Comparison of ENCODE assay signal across 1 cellular context in the genomic region with DNA sequence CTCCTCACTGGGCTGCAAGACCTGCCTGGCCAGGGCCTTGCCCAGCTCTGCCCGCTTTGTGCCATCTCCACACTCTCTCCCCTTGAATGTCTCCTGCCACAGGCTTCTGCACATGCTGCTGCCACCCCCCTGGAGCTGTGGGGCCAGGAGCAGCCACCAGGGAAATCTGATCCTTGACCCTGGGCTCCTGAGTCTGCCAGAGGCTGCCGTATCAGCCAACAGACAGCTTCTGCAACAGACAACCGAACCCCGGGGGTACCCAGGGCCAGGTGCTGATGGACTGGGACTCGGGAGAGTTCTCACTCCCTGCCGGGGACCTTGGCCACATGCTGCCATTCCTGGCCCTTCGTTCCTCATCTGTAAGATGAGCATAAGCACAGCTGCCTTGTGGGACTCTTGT.
TF ChIP-seq lines count a peak whose summit lies in the region.

No MANE protein-coding gene starts in this region.

TF ChIP-seq in HepG2, 621 proteins besides CTCF, POLR2A, EP300 and RAD21 (continued from another document):
- TF ChIP-seq ZNF569 (CRISPR knock-in tag; IDR thresholded peaks at IDR 0.05; ENCODE audit: borderline replicate concordance) (no peak), GABPA (IDR thresholded peaks at IDR 0.05; ENCODE audit: low read depth, low read length) (no peak), GABPA (CRISPR knock-in tag; IDR thresholded peaks at IDR 0.05; ENCODE audit: low read depth) (0 out of 2 replicates have a peak, but pooled peaks have one; percentile 35), SIX1 (CRISPR knock-in tag; IDR thresholded peaks at IDR 0.05; ENCODE audit: borderline replicate concordance) (0 out of 2 replicates have a peak, but pooled peaks have one; percentile 54), ZNF136 (CRISPR knock-in tag; IDR thresholded peaks at IDR 0.05; ENCODE audit: low read depth) (no peak), CC2D1A (CRISPR knock-in tag; IDR thresholded peaks at IDR 0.05) (no peak), XRCC5 (optimal IDR thresholded peaks at IDR 0.05; ENCODE audit: low read length) (no peak), ZNF121 (CRISPR knock-in tag; IDR thresholded peaks at IDR 0.05) (no peak), SRSF1 (optimal IDR thresholded peaks at IDR 0.05; ENCODE audit: low read depth, low read length) (peak; percentile 35), ZNF138 (CRISPR knock-in tag; IDR thresholded peaks at IDR 0.05; ENCODE audit: low read depth) (no peak), ZNF224 (CRISPR knock-in tag; IDR thresholded peaks at IDR 0.05) (0 out of 2 replicates have a peak, but pooled peaks have one; percentile 37), SMYD3 (CRISPR knock-in tag; IDR thresholded peaks at IDR 0.05) (no peak), SRY (CRISPR knock-in tag; IDR thresholded peaks at IDR 0.05) (no peak; the same call in 1 of the 2 replicates), TEAD2 (CRISPR knock-in tag; IDR thresholded peaks at IDR 0.05) (no peak), IRF2 (CRISPR knock-in tag; IDR thresholded peaks at IDR 0.05) (no peak), ZBTB7A (CRISPR knock-in tag; IDR thresholded peaks at IDR 0.05) (peak; percentile 14; the same call in 1 of the 2 replicates), MLLT10 (CRISPR knock-in tag; IDR thresholded peaks at IDR 0.05) (no peak), NKX3-1 (CRISPR knock-in tag; IDR thresholded peaks at IDR 0.05) (0 out of 2 replicates have a peak, but pooled peaks have one; percentile 37), ZNF230 (CRISPR knock-in tag; IDR thresholded peaks at IDR 0.05) (0 out of 2 replicates have a peak, but pooled peaks have one; percentile 11)
- TF ChIP-seq, protein P1, sequence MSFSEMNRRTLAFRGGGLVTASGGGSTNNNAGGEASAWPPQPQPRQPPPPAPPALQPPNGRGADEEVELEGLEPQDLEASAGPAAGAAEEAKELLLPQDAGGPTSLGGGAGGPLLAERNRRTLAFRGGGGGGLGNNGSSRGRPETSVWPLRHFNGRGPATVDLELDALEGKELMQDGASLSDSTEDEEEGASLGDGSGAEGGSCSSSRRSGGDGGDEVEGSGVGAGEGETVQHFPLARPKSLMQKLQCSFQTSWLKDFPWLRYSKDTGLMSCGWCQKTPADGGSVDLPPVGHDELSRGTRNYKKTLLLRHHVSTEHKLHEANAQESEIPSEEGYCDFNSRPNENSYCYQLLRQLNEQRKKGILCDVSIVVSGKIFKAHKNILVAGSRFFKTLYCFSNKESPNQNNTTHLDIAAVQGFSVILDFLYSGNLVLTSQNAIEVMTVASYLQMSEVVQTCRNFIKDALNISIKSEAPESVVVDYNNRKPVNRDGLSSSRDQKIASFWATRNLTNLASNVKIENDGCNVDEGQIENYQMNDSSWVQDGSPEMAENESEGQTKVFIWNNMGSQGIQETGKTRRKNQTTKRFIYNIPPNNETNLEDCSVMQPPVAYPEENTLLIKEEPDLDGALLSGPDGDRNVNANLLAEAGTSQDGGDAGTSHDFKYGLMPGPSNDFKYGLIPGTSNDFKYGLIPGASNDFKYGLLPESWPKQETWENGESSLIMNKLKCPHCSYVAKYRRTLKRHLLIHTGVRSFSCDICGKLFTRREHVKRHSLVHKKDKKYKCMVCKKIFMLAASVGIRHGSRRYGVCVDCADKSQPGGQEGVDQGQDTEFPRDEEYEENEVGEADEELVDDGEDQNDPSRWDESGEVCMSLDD (CRISPR knock-in tag; IDR thresholded peaks at IDR 0.05; ENCODE audit: borderline replicate concordance) = peak; percentile 89; the same call in 1 of the 2 replicates
- TF ChIP-seq, protein P2, sequence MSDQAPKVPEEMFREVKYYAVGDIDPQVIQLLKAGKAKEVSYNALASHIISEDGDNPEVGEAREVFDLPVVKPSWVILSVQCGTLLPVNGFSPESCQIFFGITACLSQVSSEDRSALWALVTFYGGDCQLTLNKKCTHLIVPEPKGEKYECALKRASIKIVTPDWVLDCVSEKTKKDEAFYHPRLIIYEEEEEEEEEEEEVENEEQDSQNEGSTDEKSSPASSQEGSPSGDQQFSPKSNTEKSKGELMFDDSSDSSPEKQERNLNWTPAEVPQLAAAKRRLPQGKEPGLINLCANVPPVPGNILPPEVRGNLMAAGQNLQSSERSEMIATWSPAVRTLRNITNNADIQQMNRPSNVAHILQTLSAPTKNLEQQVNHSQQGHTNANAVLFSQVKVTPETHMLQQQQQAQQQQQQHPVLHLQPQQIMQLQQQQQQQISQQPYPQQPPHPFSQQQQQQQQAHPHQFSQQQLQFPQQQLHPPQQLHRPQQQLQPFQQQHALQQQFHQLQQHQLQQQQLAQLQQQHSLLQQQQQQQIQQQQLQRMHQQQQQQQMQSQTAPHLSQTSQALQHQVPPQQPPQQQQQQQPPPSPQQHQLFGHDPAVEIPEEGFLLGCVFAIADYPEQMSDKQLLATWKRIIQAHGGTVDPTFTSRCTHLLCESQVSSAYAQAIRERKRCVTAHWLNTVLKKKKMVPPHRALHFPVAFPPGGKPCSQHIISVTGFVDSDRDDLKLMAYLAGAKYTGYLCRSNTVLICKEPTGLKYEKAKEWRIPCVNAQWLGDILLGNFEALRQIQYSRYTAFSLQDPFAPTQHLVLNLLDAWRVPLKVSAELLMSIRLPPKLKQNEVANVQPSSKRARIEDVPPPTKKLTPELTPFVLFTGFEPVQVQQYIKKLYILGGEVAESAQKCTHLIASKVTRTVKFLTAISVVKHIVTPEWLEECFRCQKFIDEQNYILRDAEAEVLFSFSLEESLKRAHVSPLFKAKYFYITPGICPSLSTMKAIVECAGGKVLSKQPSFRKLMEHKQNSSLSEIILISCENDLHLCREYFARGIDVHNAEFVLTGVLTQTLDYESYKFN (CRISPR knock-in tag; conservative IDR thresholded peaks at IDR 0.05) = no peak
- TF ChIP-seq, protein P3, sequence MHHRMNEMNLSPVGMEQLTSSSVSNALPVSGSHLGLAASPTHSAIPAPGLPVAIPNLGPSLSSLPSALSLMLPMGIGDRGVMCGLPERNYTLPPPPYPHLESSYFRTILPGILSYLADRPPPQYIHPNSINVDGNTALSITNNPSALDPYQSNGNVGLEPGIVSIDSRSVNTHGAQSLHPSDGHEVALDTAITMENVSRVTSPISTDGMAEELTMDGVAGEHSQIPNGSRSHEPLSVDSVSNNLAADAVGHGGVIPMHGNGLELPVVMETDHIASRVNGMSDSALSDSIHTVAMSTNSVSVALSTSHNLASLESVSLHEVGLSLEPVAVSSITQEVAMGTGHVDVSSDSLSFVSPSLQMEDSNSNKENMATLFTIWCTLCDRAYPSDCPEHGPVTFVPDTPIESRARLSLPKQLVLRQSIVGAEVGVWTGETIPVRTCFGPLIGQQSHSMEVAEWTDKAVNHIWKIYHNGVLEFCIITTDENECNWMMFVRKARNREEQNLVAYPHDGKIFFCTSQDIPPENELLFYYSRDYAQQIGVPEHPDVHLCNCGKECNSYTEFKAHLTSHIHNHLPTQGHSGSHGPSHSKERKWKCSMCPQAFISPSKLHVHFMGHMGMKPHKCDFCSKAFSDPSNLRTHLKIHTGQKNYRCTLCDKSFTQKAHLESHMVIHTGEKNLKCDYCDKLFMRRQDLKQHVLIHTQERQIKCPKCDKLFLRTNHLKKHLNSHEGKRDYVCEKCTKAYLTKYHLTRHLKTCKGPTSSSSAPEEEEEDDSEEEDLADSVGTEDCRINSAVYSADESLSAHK (CRISPR knock-in tag; IDR thresholded peaks at IDR 0.05; ENCODE audit: borderline replicate concordance) = no peak
- TF ChIP-seq, protein P4, sequence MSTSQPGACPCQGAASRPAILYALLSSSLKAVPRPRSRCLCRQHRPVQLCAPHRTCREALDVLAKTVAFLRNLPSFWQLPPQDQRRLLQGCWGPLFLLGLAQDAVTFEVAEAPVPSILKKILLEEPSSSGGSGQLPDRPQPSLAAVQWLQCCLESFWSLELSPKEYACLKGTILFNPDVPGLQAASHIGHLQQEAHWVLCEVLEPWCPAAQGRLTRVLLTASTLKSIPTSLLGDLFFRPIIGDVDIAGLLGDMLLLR (CRISPR knock-in tag; IDR thresholded peaks at IDR 0.05) = no peak
- TF ChIP-seq, protein P5, sequence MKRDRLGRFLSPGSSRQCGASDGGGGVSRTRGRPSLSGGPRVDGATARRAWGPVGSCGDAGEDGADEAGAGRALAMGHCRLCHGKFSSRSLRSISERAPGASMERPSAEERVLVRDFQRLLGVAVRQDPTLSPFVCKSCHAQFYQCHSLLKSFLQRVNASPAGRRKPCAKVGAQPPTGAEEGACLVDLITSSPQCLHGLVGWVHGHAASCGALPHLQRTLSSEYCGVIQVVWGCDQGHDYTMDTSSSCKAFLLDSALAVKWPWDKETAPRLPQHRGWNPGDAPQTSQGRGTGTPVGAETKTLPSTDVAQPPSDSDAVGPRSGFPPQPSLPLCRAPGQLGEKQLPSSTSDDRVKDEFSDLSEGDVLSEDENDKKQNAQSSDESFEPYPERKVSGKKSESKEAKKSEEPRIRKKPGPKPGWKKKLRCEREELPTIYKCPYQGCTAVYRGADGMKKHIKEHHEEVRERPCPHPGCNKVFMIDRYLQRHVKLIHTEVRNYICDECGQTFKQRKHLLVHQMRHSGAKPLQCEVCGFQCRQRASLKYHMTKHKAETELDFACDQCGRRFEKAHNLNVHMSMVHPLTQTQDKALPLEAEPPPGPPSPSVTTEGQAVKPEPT (CRISPR knock-in tag; IDR thresholded peaks at IDR 0.05; ENCODE audit: low read depth) = 0 out of 2 replicates have a peak, but pooled peaks have one; percentile 19
- TF ChIP-seq, protein P6, sequence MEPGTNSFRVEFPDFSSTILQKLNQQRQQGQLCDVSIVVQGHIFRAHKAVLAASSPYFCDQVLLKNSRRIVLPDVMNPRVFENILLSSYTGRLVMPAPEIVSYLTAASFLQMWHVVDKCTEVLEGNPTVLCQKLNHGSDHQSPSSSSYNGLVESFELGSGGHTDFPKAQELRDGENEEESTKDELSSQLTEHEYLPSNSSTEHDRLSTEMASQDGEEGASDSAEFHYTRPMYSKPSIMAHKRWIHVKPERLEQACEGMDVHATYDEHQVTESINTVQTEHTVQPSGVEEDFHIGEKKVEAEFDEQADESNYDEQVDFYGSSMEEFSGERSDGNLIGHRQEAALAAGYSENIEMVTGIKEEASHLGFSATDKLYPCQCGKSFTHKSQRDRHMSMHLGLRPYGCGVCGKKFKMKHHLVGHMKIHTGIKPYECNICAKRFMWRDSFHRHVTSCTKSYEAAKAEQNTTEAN (CRISPR knock-in tag; conservative IDR thresholded peaks at IDR 0.05) = no peak
- TF ChIP-seq, protein P7, sequence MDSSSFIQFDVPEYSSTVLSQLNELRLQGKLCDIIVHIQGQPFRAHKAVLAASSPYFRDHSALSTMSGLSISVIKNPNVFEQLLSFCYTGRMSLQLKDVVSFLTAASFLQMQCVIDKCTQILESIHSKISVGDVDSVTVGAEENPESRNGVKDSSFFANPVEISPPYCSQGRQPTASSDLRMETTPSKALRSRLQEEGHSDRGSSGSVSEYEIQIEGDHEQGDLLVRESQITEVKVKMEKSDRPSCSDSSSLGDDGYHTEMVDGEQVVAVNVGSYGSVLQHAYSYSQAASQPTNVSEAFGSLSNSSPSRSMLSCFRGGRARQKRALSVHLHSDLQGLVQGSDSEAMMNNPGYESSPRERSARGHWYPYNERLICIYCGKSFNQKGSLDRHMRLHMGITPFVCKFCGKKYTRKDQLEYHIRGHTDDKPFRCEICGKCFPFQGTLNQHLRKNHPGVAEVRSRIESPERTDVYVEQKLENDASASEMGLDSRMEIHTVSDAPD (CRISPR knock-in tag; IDR thresholded peaks at IDR 0.05) = no peak
- TF ChIP-seq, protein P8, sequence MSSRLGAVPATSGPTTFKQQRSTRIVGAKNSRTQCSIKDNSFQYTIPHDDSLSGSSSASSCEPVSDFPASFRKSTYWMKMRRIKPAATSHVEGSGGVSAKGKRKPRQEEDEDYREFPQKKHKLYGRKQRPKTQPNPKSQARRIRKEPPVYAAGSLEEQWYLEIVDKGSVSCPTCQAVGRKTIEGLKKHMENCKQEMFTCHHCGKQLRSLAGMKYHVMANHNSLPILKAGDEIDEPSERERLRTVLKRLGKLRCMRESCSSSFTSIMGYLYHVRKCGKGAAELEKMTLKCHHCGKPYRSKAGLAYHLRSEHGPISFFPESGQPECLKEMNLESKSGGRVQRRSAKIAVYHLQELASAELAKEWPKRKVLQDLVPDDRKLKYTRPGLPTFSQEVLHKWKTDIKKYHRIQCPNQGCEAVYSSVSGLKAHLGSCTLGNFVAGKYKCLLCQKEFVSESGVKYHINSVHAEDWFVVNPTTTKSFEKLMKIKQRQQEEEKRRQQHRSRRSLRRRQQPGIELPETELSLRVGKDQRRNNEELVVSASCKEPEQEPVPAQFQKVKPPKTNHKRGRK (CRISPR knock-in tag; IDR thresholded peaks at IDR 0.05) = no peak
- TF ChIP-seq, protein P9, sequence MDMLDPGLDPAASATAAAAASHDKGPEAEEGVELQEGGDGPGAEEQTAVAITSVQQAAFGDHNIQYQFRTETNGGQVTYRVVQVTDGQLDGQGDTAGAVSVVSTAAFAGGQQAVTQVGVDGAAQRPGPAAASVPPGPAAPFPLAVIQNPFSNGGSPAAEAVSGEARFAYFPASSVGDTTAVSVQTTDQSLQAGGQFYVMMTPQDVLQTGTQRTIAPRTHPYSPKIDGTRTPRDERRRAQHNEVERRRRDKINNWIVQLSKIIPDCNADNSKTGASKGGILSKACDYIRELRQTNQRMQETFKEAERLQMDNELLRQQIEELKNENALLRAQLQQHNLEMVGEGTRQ (IDR thresholded peaks at IDR 0.05; ENCODE audit: low read depth, low read length) = no peak
- TF ChIP-seq, protein P9 (CRISPR knock-in tag; IDR thresholded peaks at IDR 0.05; ENCODE audit: borderline replicate concordance) = no peak
